Comparison of ENCODE assay signal across 10 cellular contexts in the genomic region with DNA sequence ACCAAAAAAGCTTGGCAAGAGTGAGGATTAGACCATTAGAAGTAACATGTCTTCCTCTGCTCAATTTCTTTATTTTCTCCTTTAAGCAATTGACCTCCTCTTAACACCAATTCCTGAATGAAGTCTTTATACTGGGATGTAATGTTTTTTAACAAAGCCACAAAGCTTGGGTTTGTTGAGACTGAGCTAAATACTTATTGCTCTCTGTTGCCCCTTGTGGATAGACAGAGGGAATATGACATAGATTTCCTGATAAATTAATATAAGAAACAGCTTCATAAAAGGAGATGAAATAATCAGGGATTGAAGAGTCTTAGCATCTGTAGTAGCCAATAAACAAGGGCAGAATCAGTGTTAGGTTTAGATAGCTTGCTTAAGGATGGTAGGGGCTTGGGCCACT. TPM values are rescaled to one million over a fixed set of nuclear protein-coding genes. Genes with fewer than 3 reads are reported as not detected.
DNase-seq lines count a peak whose midpoint lies in the region; ATAC-seq, FAIRE-seq and TF ChIP-seq lines count a peak whose summit lies in the region.
"Had no signal": no experiment of that assay in that cellular context is flagged by ENCODE, and none has a peak within 500 bp of the region (broad histone marks: within the 10 kb centered on the region; RNA-seq: fewer than 3 reads in every experiment).

No MANE protein-coding gene starts in this region.

- intact Hi-C loops in gastrocnemius medialis (cut with DNase I; ENCODE audit: low total_unique reads), result no loop called here

- in situ Hi-C loops in ACHN (cut with HindIII; ENCODE audit: low pct_ligation_motif_present, low pct_unique_long_range_greater_than_20kb, low sequenced_read_pairs) (no loop called here), gastrocnemius medialis (cut with MboI; ENCODE audit: low sequenced_read_pairs in 4 of 4) (no loop called here)

- no peaks in the 10 kb centered on the region for H3K27me3 ChIP-seq in gastrocnemius medialis

- H3K27ac ChIP-seq in gastrocnemius medialis, result no peak overlapping the region

- H3K4me3 ChIP-seq in gastrocnemius medialis, result no peak overlapping the region

- no peaks in the 10 kb centered on the region for H3K9me3 ChIP-seq in gastrocnemius medialis

- no peak for ATAC-seq in gastrocnemius medialis
- ATAC-seq: activated naive CD8-positive, alpha-beta T cell treated with anti-CD3 and anti-CD28 coated beads, Interleukin-2, amount 50 U/mL, for 24 hours had no signal

- DNase-seq in ACHN, result peak; percentile 1
- DNase-seq in H54 (ENCODE audit: insufficient read length, low spot score), result peak; percentile 2
- peak; percentile 6 for DNase-seq in SW480 (ENCODE audit: low spot score)
- peak; percentile 1 for DNase-seq in inferior parietal cortex (ENCODE audit: extremely low spot score)
- DNase-seq in activated gamma-delta T cell (lab: John Stamatoyannopoulos, UW), result no peak
- no peak for DNase-seq in mesenteric fat pad (ENCODE audit: low spot score)
- no peak for DNase-seq in gastrocnemius medialis
- no peak for DNase-seq in 8988T
- DNase-seq: activated CD4-positive, alpha-beta T cell treated with anti-CD3 and anti-CD28 coated beads, Interleukin-2, amount 10 ng/mL, durations not matched to agents 7 days and 5 days; activated naive CD8-positive, alpha-beta T cell treated with anti-CD3 and anti-CD28 coated beads, Interleukin-2, amount 50 U/mL, for 24 hours had no signal

- FAIRE-seq in H54 (lab: Jason Lieb, UNC), result no peak

- TF ChIP-seq POLR2A in H54 (IDR thresholded peaks at IDR 0.05; ENCODE audit: low read depth, low read length), result no peak
- no peak for TF ChIP-seq POLR2A in gastrocnemius medialis (IDR thresholded peaks at IDR 0.05)

- H3K36me3 ChIP-seq in gastrocnemius medialis, result no peaks in the 10 kb centered on the region

- no peaks in the 10 kb centered on the region for H3K4me1 ChIP-seq in gastrocnemius medialis

- peak in 1 of 5 experiments; percentile 24 for TF ChIP-seq CTCF in gastrocnemius medialis (IDR thresholded peaks at IDR 0.05 in 4 of 5, conservative IDR thresholded peaks at IDR 0.05 in 1 of 5)

RNA-seq across cellular contexts. Expression of gene CCDC160, which starts 57.6 kb away (rescaled TPM):
- total RNA-seq in mesenteric fat pad (not detected), gastrocnemius medialis (1 to 10 TPM in 1 of 4 donors, under 1 TPM in 1, not detected in 2; 0.20 to 1.2 TPM)
- total RNA-seq: activated CD4-positive, alpha-beta T cell treated with anti-CD3 and anti-CD28 coated beads, Interleukin-2, amount 10 ng/mL, durations not matched to agents 7 days and 5 days had no signal

Comparison
In these comparisons a context has a peak if more than half of its experiments do, and no peak if none do; other contexts are left out.
1. DNase-seq: peak in ACHN (single experiment), H54 (single experiment), SW480 (single experiment) and inferior parietal cortex (single experiment); none in activated gamma-delta T cell (single experiment), mesenteric fat pad (single experiment), gastrocnemius medialis (0 of 2) and 8988T (single experiment).